ENCODE assay signal across 22 cellular contexts in genomic region chr12:109876406-109876805, GRCh38. TPM values are rescaled to one million over a fixed set of nuclear protein-coding genes. Genes with fewer than 3 reads are reported as not detected.
DNase-seq lines count a peak whose midpoint lies in the region; ATAC-seq, FAIRE-seq and TF ChIP-seq lines count a peak whose summit lies in the region.
"Had no signal": no experiment of that assay in that cellular context is flagged by ENCODE, and none has a peak within 500 bp of the region (broad histone marks: within the 10 kb centered on the region; RNA-seq: fewer than 3 reads in every experiment).

No MANE protein-coding gene starts in this region.

- TF ChIP-seq CTCF in HepG2 (CRISPR knock-in tag; IDR thresholded peaks at IDR 0.05) (no peak), right lobe of liver (IDR thresholded peaks at IDR 0.05) (no peak), colonic mucosa (IDR thresholded peaks at IDR 0.05) (no peak), parathyroid adenoma (IDR thresholded peaks at IDR 0.05) (no peak), endodermal cell (conservative IDR thresholded peaks at IDR 0.05) (no peak)

- H3K79me1 ChIP-seq in mesenchymal stem cell (replicated peaks; ENCODE audit: low read length, poor library complexity, severe bottlenecking): peaks cover 54% of the 10 kb centered on the region

- H3K27me3 Mint-ChIP-seq in endodermal cell (ENCODE audit: insufficient read depth): no peaks in the 10 kb centered on the region
- H3K27me3 Mint-ChIP-seq: activated naive CD8-positive, alpha-beta T cell treated with anti-CD3 and anti-CD28 coated beads, Interleukin-2, amount 50 U/mL, for 24 hours had no signal

- no peak overlapping the region for H3K14ac ChIP-seq in mesenchymal stem cell (ENCODE audit: low read length in 2 of 2)

- in situ Hi-C loops in HepG2 (cut with HindIII; ENCODE audit: extremely low pct_ligation_motif_present, low pct_unique_long_range_greater_than_20kb): no loop called here

- no peak overlapping the region for H2AK5ac ChIP-seq in mesenchymal stem cell (ENCODE audit: low read length, severe bottlenecking)

- no peak overlapping the region for H2BK5ac ChIP-seq in mesenchymal stem cell (ENCODE audit: low read depth, low read length, poor library complexity, severe bottlenecking)

- CTCF ChIA-PET in HepG2 (lab: Yijun Ruan, JAX; ENCODE audit: low intra/inter-chr PET ratio, low total read pairs): no interaction called here

- H3K4me3 Mint-ChIP-seq in endodermal cell: no peak overlapping the region
- H3K4me3 Mint-ChIP-seq: activated naive CD8-positive, alpha-beta T cell treated with anti-CD3 and anti-CD28 coated beads, Interleukin-2, amount 50 U/mL, for 24 hours had no signal

- no peak for FAIRE-seq in HepG2 (lab: Jason Lieb, UNC)
- FAIRE-seq: H1, kidney had no signal

- H2BK120ac ChIP-seq in mesenchymal stem cell (ENCODE audit: low read depth, low read length): no peak overlapping the region

- DNase-seq in HepG2 (ENCODE audit: low spot score) (no peak), right lobe of liver (no peak), colonic mucosa (no peak), NCI-H526 (lab: John Stamatoyannopoulos, UW) (no peak), endodermal cell (no peak), mesenchymal stem cell (no peak), NCI-H524 treated with DMSO at 0.1 percent for 48 hours (lab: John Stamatoyannopoulos, UW) (no peak)
- DNase-seq: 8988T; activated CD4-positive, alpha-beta T cell treated with anti-CD3 and anti-CD28 coated beads, Interleukin-2, amount 50 U/mL, for 4 hours; activated CD8-positive, alpha-beta memory T cell treated with anti-CD3 and anti-CD28 coated beads, Interleukin-2, amount 50 U/mL, for 4 hours; activated naive CD8-positive, alpha-beta T cell treated with anti-CD3 and anti-CD28 coated beads, Interleukin-2, amount 50 U/mL, for 24 hours; Caco-2; effector memory CD4-positive, alpha-beta T cell; kidney; NCI-H2107; NCI-H510A; right cardiac atrium; T-helper 2 cell; WERI-Rb-1 had no signal

- H3K4me1 ChIP-seq in HepG2 (ENCODE audit: insufficient read depth, low read length) (peaks cover 76% of the 10 kb centered on the region), right lobe of liver (peaks cover 0 to 11% (median 5%) of the 10 kb centered on the region in 4 donors), colonic mucosa (peaks cover 21% of the 10 kb centered on the region), parathyroid adenoma (peaks cover 33% of the 10 kb centered on the region), endodermal cell (ENCODE audit: control insufficient read depth, insufficient read depth, low read length) (peaks cover 4% of the 10 kb centered on the region), mesenchymal stem cell (ENCODE audit: control insufficient read depth, insufficient read depth, low read depth, low read length) (peaks cover 14% of the 10 kb centered on the region)

- no peak overlapping the region for H3K9ac ChIP-seq in HepG2 (ENCODE audit: insufficient read depth, low read depth, low read length)
- H3K9ac ChIP-seq in colonic mucosa (ENCODE audit: low read depth in 2 of 2, low read length in 2 of 2): peak overlapping the region in 1 of 2 donors; percentile 58
- no peak overlapping the region for H3K9ac ChIP-seq in parathyroid adenoma
- no peak overlapping the region for H3K9ac ChIP-seq in endodermal cell (ENCODE audit: extremely low read depth, low read length, poor library complexity, severe bottlenecking)
- no peak overlapping the region for H3K9ac ChIP-seq in mesenchymal stem cell (ENCODE audit: low read length)

- POLR2A ChIA-PET in HepG2 (lab: Yijun Ruan, JAX): interaction anchor here (2.6 kb wide), 1 partner anchor 12 kb away, joined by 11 read pairs; no protein-coding TSS in a partner anchor

- no peak overlapping the region for H3K4ac ChIP-seq in mesenchymal stem cell (ENCODE audit: low read depth in 1 of 2, low read length in 2 of 2)

- H3K36me3 Mint-ChIP-seq in endodermal cell (ENCODE audit: low read depth): no peaks in the 10 kb centered on the region

- ATAC-seq in HepG2 (no peak), right lobe of liver (no peak)
- ATAC-seq: activated naive CD8-positive, alpha-beta T cell treated with anti-CD3 and anti-CD28 coated beads, Interleukin-2, amount 50 U/mL, for 24 hours; right cardiac atrium had no signal

- H3K4me1 Mint-ChIP-seq in endodermal cell: peaks cover 42% of the 10 kb centered on the region

- no TSS peak for BruUV-seq in HepG2 (replicated peaks; lab: Mats Ljungman, UMichigan)

- H3K9me3 Mint-ChIP-seq in endodermal cell: no peaks in the 10 kb centered on the region
- H3K9me3 Mint-ChIP-seq: activated naive CD8-positive, alpha-beta T cell treated with anti-CD3 and anti-CD28 coated beads, Interleukin-2, amount 50 U/mL, for 24 hours had no signal

- H3K18ac ChIP-seq in mesenchymal stem cell (ENCODE audit: low read depth in 1 of 2, low read length in 2 of 2): no peak overlapping the region

- H3K27me3 ChIP-seq in HepG2 (ENCODE audit: control insufficient read depth in 1 of 2, insufficient read depth in 2 of 2, low read length in 2 of 2): peaks cover 0 to 7% of the 10 kb centered on the region in 2 experiments; a peak in 2 of 5 replicates
- H3K27me3 ChIP-seq in right lobe of liver: no peaks in the 10 kb centered on the region
- H3K27me3 ChIP-seq in colonic mucosa: no peaks in the 10 kb centered on the region
- no peaks in the 10 kb centered on the region for H3K27me3 ChIP-seq in parathyroid adenoma (ENCODE audit: control insufficient read depth, insufficient read depth, low read length)
- no peaks in the 10 kb centered on the region for H3K27me3 ChIP-seq in endodermal cell (ENCODE audit: control insufficient read depth, insufficient read depth, low read length, poor library complexity, severe bottlenecking)
- no peaks in the 10 kb centered on the region for H3K27me3 ChIP-seq in mesenchymal stem cell (ENCODE audit: control insufficient read depth in 1 of 2, insufficient read depth in 1 of 2, low read length in 2 of 2)

- TF ChIP-seq POLR2A in HepG2 (IDR thresholded peaks at IDR 0.05; ENCODE audit: insufficient read depth in 1 of 2, low read depth in 2 of 2, low read length in 2 of 2) (no peak), right lobe of liver (IDR thresholded peaks at IDR 0.05) (no peak)

- H3K79me2 ChIP-seq in HepG2 (ENCODE audit: insufficient read depth, low read length) (peaks cover 7% of the 10 kb centered on the region), parathyroid adenoma (peaks cover 53% of the 10 kb centered on the region)

- intact Hi-C loops in HepG2 (cut with micrococcal nuclease; ENCODE audit: unreplicated experiment): no loop called here
- intact Hi-C loops in right lobe of liver (cut with DNase I): no loop called here
- intact Hi-C loops in colonic mucosa (cut with DNase I): no loop called here

- H3K23ac ChIP-seq in mesenchymal stem cell (ENCODE audit: low read length in 2 of 2): no peak overlapping the region

- H3K36me3 ChIP-seq in HepG2 (replicated peaks in 1 of 2; ENCODE audit: control insufficient read depth in 1 of 2, insufficient read depth in 2 of 2, low read length in 2 of 2): no peaks in the 10 kb centered on the region; a peak in 1 of 5 replicates
- no peaks in the 10 kb centered on the region for H3K36me3 ChIP-seq in right lobe of liver
- no peaks in the 10 kb centered on the region for H3K36me3 ChIP-seq in colonic mucosa
- H3K36me3 ChIP-seq in parathyroid adenoma (ENCODE audit: control insufficient read depth, insufficient read depth, low read length): no peaks in the 10 kb centered on the region
- no peaks in the 10 kb centered on the region for H3K36me3 ChIP-seq in endodermal cell (ENCODE audit: control insufficient read depth, insufficient read depth, low read length)
- H3K36me3 ChIP-seq in mesenchymal stem cell (ENCODE audit: control insufficient read depth in 1 of 2, insufficient read depth in 2 of 2, low read depth in 1 of 2, low read length in 2 of 2): peaks cover 0 to 10% of the 10 kb centered on the region in 2 experiments
- H3K36me3 ChIP-seq: WERI-Rb-1 had no signal

- H3K4me3 ChIP-seq in HepG2 (replicated peaks in 1 of 3; ENCODE audit: insufficient read depth in 1 of 3, low read depth in 2 of 3, low read length in 3 of 3) (no peak overlapping the region), right lobe of liver (no peak overlapping the region), colonic mucosa (no peak overlapping the region), parathyroid adenoma (ENCODE audit: low read depth, low read length) (no peak overlapping the region), endodermal cell (ENCODE audit: low read length) (no peak overlapping the region), mesenchymal stem cell (ENCODE audit: insufficient read depth in 1 of 2, low read depth in 1 of 2, low read length in 2 of 2) (no peak overlapping the region)
- H3K4me3 ChIP-seq: lung had no signal

- H2BK15ac ChIP-seq in mesenchymal stem cell (ENCODE audit: low read depth, poor library complexity, severe bottlenecking): no peak overlapping the region

- H3K9me3 ChIP-seq in HepG2 (ENCODE audit: low read length) (no peaks in the 10 kb centered on the region), right lobe of liver (no peaks in the 10 kb centered on the region), colonic mucosa (no peaks in the 10 kb centered on the region), parathyroid adenoma (ENCODE audit: control insufficient read depth, low read length) (no peaks in the 10 kb centered on the region), endodermal cell (ENCODE audit: control insufficient read depth, low read length) (no peaks in the 10 kb centered on the region), mesenchymal stem cell (ENCODE audit: control insufficient read depth, low read length) (no peaks in the 10 kb centered on the region)
- H3K9me3 ChIP-seq: Caco-2 had no signal

- H2AFZ ChIP-seq in HepG2 (ENCODE audit: low read length): no peak overlapping the region
- H2AFZ ChIP-seq in parathyroid adenoma: no peak overlapping the region
- H2AFZ ChIP-seq in mesenchymal stem cell (ENCODE audit: low read depth, low read length): no peak overlapping the region

- no peak overlapping the region for H3K27ac ChIP-seq in HepG2 (ENCODE audit: extremely low read length, insufficient read depth, low read length)
- H3K27ac ChIP-seq in right lobe of liver: no peak overlapping the region
- peak overlapping the region; percentile 71 for H3K27ac ChIP-seq in colonic mucosa
- H3K27ac ChIP-seq in parathyroid adenoma: no peak overlapping the region
- H3K27ac ChIP-seq in endodermal cell (ENCODE audit: low read depth, low read length): no peak overlapping the region
- H3K27ac ChIP-seq in mesenchymal stem cell (ENCODE audit: low read length, poor library complexity, severe bottlenecking): no peak overlapping the region
- H3K27ac ChIP-seq: WERI-Rb-1 had no signal

- H4K8ac ChIP-seq in mesenchymal stem cell (ENCODE audit: low read length): no peak overlapping the region

- no peaks in the 10 kb centered on the region for H4K20me1 ChIP-seq in HepG2 (ENCODE audit: insufficient read depth, low read length)

- no peak overlapping the region for H3K27ac Mint-ChIP-seq in endodermal cell
- H3K27ac Mint-ChIP-seq: activated naive CD8-positive, alpha-beta T cell treated with anti-CD3 and anti-CD28 coated beads, Interleukin-2, amount 50 U/mL, for 24 hours had no signal

- H4K91ac ChIP-seq in mesenchymal stem cell (ENCODE audit: low read length): no peak overlapping the region

- no peak overlapping the region for H3K4me2 ChIP-seq in HepG2 (ENCODE audit: low read depth, low read length)
- H3K4me2 ChIP-seq in parathyroid adenoma (ENCODE audit: low read length): peak overlapping the region; percentile 50
- H3K4me2 ChIP-seq in mesenchymal stem cell (ENCODE audit: low read length, poor library complexity, severe bottlenecking): no peak overlapping the region

- H2BK12ac ChIP-seq in mesenchymal stem cell (ENCODE audit: low read length in 2 of 2): no peak overlapping the region

- TF ChIP-seq EP300 in HepG2 (IDR thresholded peaks at IDR 0.05; ENCODE audit: low read depth in 2 of 2, low read length in 2 of 2) (no peak), HepG2 (CRISPR knock-in tag; IDR thresholded peaks at IDR 0.05; ENCODE audit: borderline replicate concordance) (no peak)

- TF ChIP-seq RAD21 in HepG2 (CRISPR knock-in tag; IDR thresholded peaks at IDR 0.05): no peak

RNA-seq across cellular contexts. Expression of gene GLTP, which starts 3.9 kb away (rescaled TPM):
- total RNA-seq in HepG2 (2016; rRNA removed; fragmentation: Illumina TruSeq; extraction: Trizol): 12.9 and 13.0 TPM in 2 replicates
- total RNA-seq in HepG2 (2016; cell fraction: cytosol; rRNA removed; fragmentation: Illumina TruSeq; extraction: Trizol; ENCODE audit: low read depth): 14.4 and 15.2 TPM in 2 replicates
- 12.4 and 12.7 TPM in 2 replicates for total RNA-seq in HepG2 (2016; cell fraction: insoluble cytoplasmic fraction; rRNA removed; fragmentation: Illumina TruSeq; extraction: Trizol)
- 34.8 and 35.0 TPM in 2 replicates for total RNA-seq in HepG2 (2016; cell fraction: membrane; rRNA removed; fragmentation: Illumina TruSeq; extraction: Trizol)
- 4.4 and 5.2 TPM in 2 replicates for total RNA-seq in HepG2 (2016; cell fraction: nucleus; rRNA removed; fragmentation: Illumina TruSeq; extraction: Trizol)
- polyA plus RNA-seq in HepG2 (2011; rRNA removed): 10.7 and 11.5 TPM in 2 replicates
- polyA plus RNA-seq in HepG2 (2011; cell fraction: cytosol; rRNA removed): 10.9 and 11.5 TPM in 2 replicates
- 3.4 and 4.3 TPM in 2 replicates for polyA plus RNA-seq in HepG2 (2011; cell fraction: nucleus; rRNA removed)
- polyA plus RNA-seq in HepG2 (2012): 12.3 and 13.7 TPM in 2 replicates
- polyA plus RNA-seq in HepG2 (2016; cell fraction: cytosol; fragmentation: Illumina TruSeq; extraction: Trizol; ENCODE audit: low read depth): 20.7 and 21.8 TPM in 2 replicates
- 17.9 TPM in 2 replicates for polyA plus RNA-seq in HepG2 (2016; cell fraction: insoluble cytoplasmic fraction; fragmentation: Illumina TruSeq; extraction: Trizol; ENCODE audit: low read depth)
- polyA plus RNA-seq in HepG2 (2016; cell fraction: membrane; fragmentation: Illumina TruSeq; extraction: Trizol; ENCODE audit: low read depth): 36.8 and 38.1 TPM in 2 replicates
- 10.2 and 10.4 TPM in 2 replicates for polyA plus RNA-seq in HepG2 (2016; cell fraction: nucleus; fragmentation: Illumina TruSeq; extraction: Trizol; ENCODE audit: insufficient read depth, low read depth)
- polyA minus RNA-seq in HepG2 (2011; rRNA and poly(A)+ RNA removed; ENCODE audit: low replicate concordance): 25.4 and 50.4 TPM in 2 replicates
- 16.7 and 19.5 TPM in 2 replicates for polyA minus RNA-seq in HepG2 (2011; cell fraction: cytosol; rRNA and poly(A)+ RNA removed)
- 2.4 and 3.9 TPM in 2 replicates for polyA minus RNA-seq in HepG2 (2011; cell fraction: nucleus; rRNA and poly(A)+ RNA removed)
- 10 to 100 TPM in 5 of 6 experiments, 1 to 10 TPM in 1; 9.8 to 20.8 (median 13.6) TPM for total RNA-seq in right lobe of liver
- 10 to 100 TPM; 72.0 to 76.3 TPM for total RNA-seq in colonic mucosa
- total RNA-seq in endodermal cell: 10 to 100 TPM; 15.2 to 20.9 TPM
- polyA plus RNA-seq in endodermal cell (2013, experiment 1 of 2): 21.3 TPM
- 20.8 TPM for polyA plus RNA-seq in endodermal cell (2013, experiment 2 of 2)
- 41.5 TPM for polyA plus RNA-seq in mesenchymal stem cell (2013, experiment 1 of 2)
- 42.0 TPM for polyA plus RNA-seq in mesenchymal stem cell (2013, experiment 2 of 2)

RNA-seq across cellular contexts. Expression of gene TCHP, which starts 23.7 kb away (rescaled TPM):
- total RNA-seq in HepG2 (2016; rRNA removed; fragmentation: Illumina TruSeq; extraction: Trizol): 10.4 and 12.2 TPM in 2 replicates
- total RNA-seq in HepG2 (2016; cell fraction: cytosol; rRNA removed; fragmentation: Illumina TruSeq; extraction: Trizol; ENCODE audit: low read depth): 2.5 and 2.6 TPM in 2 replicates
- total RNA-seq in HepG2 (2016; cell fraction: insoluble cytoplasmic fraction; rRNA removed; fragmentation: Illumina TruSeq; extraction: Trizol): 8.5 and 11.7 TPM in 2 replicates
- 5.2 and 5.6 TPM in 2 replicates for total RNA-seq in HepG2 (2016; cell fraction: membrane; rRNA removed; fragmentation: Illumina TruSeq; extraction: Trizol)
- 12.5 and 13.8 TPM in 2 replicates for total RNA-seq in HepG2 (2016; cell fraction: nucleus; rRNA removed; fragmentation: Illumina TruSeq; extraction: Trizol)
- polyA plus RNA-seq in HepG2 (2011; rRNA removed): 6.3 and 6.7 TPM in 2 replicates
- polyA plus RNA-seq in HepG2 (2011; cell fraction: cytosol; rRNA removed): 4.3 and 5.7 TPM in 2 replicates
- polyA plus RNA-seq in HepG2 (2011; cell fraction: nucleus; rRNA removed): 32.3 and 36.3 TPM in 2 replicates
- 7.6 and 9.7 TPM in 2 replicates for polyA plus RNA-seq in HepG2 (2012)
- 1.2 and 1.4 TPM in 2 replicates for polyA plus RNA-seq in HepG2 (2016; cell fraction: cytosol; fragmentation: Illumina TruSeq; extraction: Trizol; ENCODE audit: low read depth)
- polyA plus RNA-seq in HepG2 (2016; cell fraction: insoluble cytoplasmic fraction; fragmentation: Illumina TruSeq; extraction: Trizol; ENCODE audit: low read depth): 11.8 and 12.5 TPM in 2 replicates
- polyA plus RNA-seq in HepG2 (2016; cell fraction: membrane; fragmentation: Illumina TruSeq; extraction: Trizol; ENCODE audit: low read depth): 3.1 and 3.4 TPM in 2 replicates
- polyA plus RNA-seq in HepG2 (2016; cell fraction: nucleus; fragmentation: Illumina TruSeq; extraction: Trizol; ENCODE audit: insufficient read depth, low read depth): 29.5 and 29.6 TPM in 2 replicates
- polyA minus RNA-seq in HepG2 (2011; rRNA and poly(A)+ RNA removed; ENCODE audit: low replicate concordance): 5.0 and 14.9 TPM in 2 replicates
- 1.4 and 1.7 TPM in 2 replicates for polyA minus RNA-seq in HepG2 (2011; cell fraction: cytosol; rRNA and poly(A)+ RNA removed)
- polyA minus RNA-seq in HepG2 (2011; cell fraction: nucleus; rRNA and poly(A)+ RNA removed): 11.3 and 11.8 TPM in 2 replicates
- total RNA-seq in right lobe of liver: 1 to 10 TPM; 4.9 to 8.8 (median 6.8) TPM
- total RNA-seq in colonic mucosa: 10 to 100 TPM; 11.4 to 27.0 TPM
- 10 to 100 TPM; 26.1 to 31.9 TPM for total RNA-seq in endodermal cell
- polyA plus RNA-seq in endodermal cell (2013, experiment 1 of 2): 19.2 TPM
- 16.8 TPM for polyA plus RNA-seq in endodermal cell (2013, experiment 2 of 2)
- polyA plus RNA-seq in mesenchymal stem cell (2013, experiment 1 of 2): 8.0 TPM
- polyA plus RNA-seq in mesenchymal stem cell (2013, experiment 2 of 2): 7.8 TPM

RNA-seq across cellular contexts. Expression of gene TRPV4, which starts 43.2 kb away (rescaled TPM):
- total RNA-seq in HepG2 (2016; rRNA removed; fragmentation: Illumina TruSeq; extraction: Trizol) (0.35 and 0.66 TPM in 2 replicates), right lobe of liver (10 to 100 TPM in 1 of 6 experiments, 1 to 10 TPM in 5; 5.3 to 10.3 (median 6.7) TPM), colonic mucosa (under 1 TPM; 0.10 to 0.32 TPM), endodermal cell (10 to 100 TPM; 14.0 to 14.2 TPM)
- total RNA-seq in HepG2 (2016; cell fraction: cytosol; rRNA removed; fragmentation: Illumina TruSeq; extraction: Trizol; ENCODE audit: low read depth): 0.20 and 0.35 TPM in 2 replicates
- 0.45 and 0.93 TPM in 2 replicates for total RNA-seq in HepG2 (2016; cell fraction: insoluble cytoplasmic fraction; rRNA removed; fragmentation: Illumina TruSeq; extraction: Trizol)
- total RNA-seq in HepG2 (2016; cell fraction: membrane; rRNA removed; fragmentation: Illumina TruSeq; extraction: Trizol): 0.83 and 1.0 TPM in 2 replicates
- total RNA-seq in HepG2 (2016; cell fraction: nucleus; rRNA removed; fragmentation: Illumina TruSeq; extraction: Trizol): 0.75 and 1.1 TPM in 2 replicates
- polyA plus RNA-seq in HepG2 (2011; rRNA removed): 4.7 and 5.6 TPM in 2 replicates
- polyA plus RNA-seq in HepG2 (2011; cell fraction: cytosol; rRNA removed): 3.1 and 4.5 TPM in 2 replicates
- polyA plus RNA-seq in HepG2 (2011; cell fraction: nucleus; rRNA removed): 7.9 and 11.8 TPM in 2 replicates
- polyA plus RNA-seq in HepG2 (2012): 0.68 and 1.3 TPM in 2 replicates
- 0.67 and 0.84 TPM in 2 replicates for polyA plus RNA-seq in HepG2 (2016; cell fraction: cytosol; fragmentation: Illumina TruSeq; extraction: Trizol; ENCODE audit: low read depth)
- polyA plus RNA-seq in HepG2 (2016; cell fraction: insoluble cytoplasmic fraction; fragmentation: Illumina TruSeq; extraction: Trizol; ENCODE audit: low read depth): 0.52 and 0.71 TPM in 2 replicates
- 1.1 and 1.2 TPM in 2 replicates for polyA plus RNA-seq in HepG2 (2016; cell fraction: membrane; fragmentation: Illumina TruSeq; extraction: Trizol; ENCODE audit: low read depth)
- polyA plus RNA-seq in HepG2 (2016; cell fraction: nucleus; fragmentation: Illumina TruSeq; extraction: Trizol; ENCODE audit: insufficient read depth, low read depth): 2.0 and 2.5 TPM in 2 replicates
- polyA minus RNA-seq in HepG2 (2011; rRNA and poly(A)+ RNA removed; ENCODE audit: low replicate concordance): 13.9 TPM in 1 of 2 replicates, not detected in the other
- polyA minus RNA-seq in HepG2 (2011; cell fraction: cytosol; rRNA and poly(A)+ RNA removed): 3.2 and 3.3 TPM in 2 replicates
- polyA minus RNA-seq in HepG2 (2011; cell fraction: nucleus; rRNA and poly(A)+ RNA removed): 4.0 and 4.6 TPM in 2 replicates
- polyA plus RNA-seq in endodermal cell (2013, experiment 1 of 2): 2.4 TPM
- 2.6 TPM for polyA plus RNA-seq in endodermal cell (2013, experiment 2 of 2)
- 2.7 TPM for polyA plus RNA-seq in mesenchymal stem cell (2013, experiment 1 of 2)
- polyA plus RNA-seq in mesenchymal stem cell (2013, experiment 2 of 2): 2.7 TPM
- total RNA-seq: Caco-2 had no signal
